Comparison of ENCODE assay signal across 26 cellular contexts in genomic region chr21:38249879-38250278, GRCh38. TPM values are rescaled to one million over a fixed set of nuclear protein-coding genes. Genes with fewer than 3 reads are reported as not detected.
"Had no signal": no experiment of that assay in that cellular context is flagged by ENCODE, and none has a peak within 500 bp of the region (broad histone marks: within the 10 kb centered on the region; RNA-seq: fewer than 3 reads in every experiment).

No MANE protein-coding gene starts in this region.

- DNase-seq: activated B cell treated with CpG ODN at 0.5 μM for 24 hours; activated CD4-positive, alpha-beta T cell treated with anti-CD3 and anti-CD28 coated beads for 1 hour; activated CD4-positive, alpha-beta T cell treated with anti-CD3 and anti-CD28 coated beads, Interleukin-2, amount 10 ng/mL, durations not matched to agents 24 days and 14 days; activated CD4-positive, alpha-beta T cell treated with anti-CD3 and anti-CD28 coated beads, Interleukin-2, amount 50 U/mL, for 48 hours; activated CD8-positive, alpha-beta memory T cell treated with anti-CD3 and anti-CD28 coated beads, Interleukin-2, amount 10 ng/mL, durations not matched to agents 7 days and 5 days; activated effector memory CD4-positive, alpha-beta T cell treated with Interleukin-2 at 50 U/mL for 16 hours; activated naive CD4-positive, alpha-beta T cell; activated T-cell treated with anti-CD3 and anti-CD28 coated beads, Interleukin-2, amount 50 U/mL, for 24 hours; amniotic stem cell; brain microvascular endothelial cell; Kasumi-1; KBM-7; NCI-H1048; NCI-H146; NCI-H187 treated with DMSO at 0.1 percent for 48 hours; NCI-H2081 treated with DMSO at 0.1 percent for 48 hours; NCI-H446; NCI-H524; Peyer's patch; Right ventricle myocardium superior had no signal

- H3K36me3 ChIP-seq: brain microvascular endothelial cell, Peyer's patch, SJSA1 had no signal

- H3K9me3 ChIP-seq: Peyer's patch, SJSA1 had no signal

- H3K27me3 ChIP-seq: brain microvascular endothelial cell, Peyer's patch, SJSA1 had no signal

- H3K27me3 Mint-ChIP-seq: activated B cell treated with CpG ODN at 0.5 μM for 24 hours; activated naive CD4-positive, alpha-beta T cell treated with anti-CD3 and anti-CD28 coated beads, Interleukin-2, amount 50 U/mL, for 24 hours had no signal

- H3K36me3 Mint-ChIP-seq: activated naive CD4-positive, alpha-beta T cell treated with anti-CD3 and anti-CD28 coated beads, Interleukin-2, amount 50 U/mL, for 24 hours had no signal

- H3K27ac ChIP-seq: brain microvascular endothelial cell, Peyer's patch, RWPE1, SJSA1 had no signal

- H3K4me3 Mint-ChIP-seq: activated B cell treated with CpG ODN at 0.5 μM for 24 hours; activated CD4-positive, alpha-beta T cell treated with anti-CD3 and anti-CD28 coated beads, Interleukin-2, amount 10 ng/mL, durations not matched to agents 24 days and 14 days; activated CD8-positive, alpha-beta memory T cell treated with anti-CD3 and anti-CD28 coated beads, Interleukin-2, amount 10 ng/mL, durations not matched to agents 7 days and 5 days; activated naive CD4-positive, alpha-beta T cell treated with anti-CD3 and anti-CD28 coated beads, Interleukin-2, amount 50 U/mL, for 24 hours; activated T-cell treated with anti-CD3 and anti-CD28 coated beads, Interleukin-2, amount 50 U/mL, for 24 hours; activated T-helper 1 cell treated with anti-CD3 and anti-CD28 coated beads, Interleukin-12 subunit alpha, Interleukin-12 subunit beta, Interleukin-2, Interleukin-4 antibody, amounts not matched to agents 30 ng/mL and 10 ng/mL and 1 ng/mL, durations not matched to agents 14 hours and 24 hours and 36 hours; T-helper 1 cell treated with Interleukin-12 subunit alpha and Interleukin-12 subunit beta and Interleukin-4 antibody, amounts not matched to agents 30 μg/mL and 1 μg/mL, for 36 hours had no signal

- H3K4me1 ChIP-seq: Peyer's patch had no signal

- H3K27ac Mint-ChIP-seq: activated B cell treated with CpG ODN at 0.5 μM for 24 hours; activated CD4-positive, alpha-beta T cell treated with anti-CD3 and anti-CD28 coated beads, Interleukin-2, amount 10 ng/mL, durations not matched to agents 24 days and 14 days; activated CD8-positive, alpha-beta memory T cell treated with anti-CD3 and anti-CD28 coated beads, Interleukin-2, amount 10 ng/mL, durations not matched to agents 7 days and 5 days; activated naive CD4-positive, alpha-beta T cell treated with anti-CD3 and anti-CD28 coated beads, Interleukin-2, amount 50 U/mL, for 24 hours; activated T-cell treated with anti-CD3 and anti-CD28 coated beads, Interleukin-2, amount 50 U/mL, for 24 hours; T-helper 1 cell treated with Interleukin-12 subunit alpha and Interleukin-12 subunit beta and Interleukin-4 antibody, amounts not matched to agents 30 μg/mL and 1 μg/mL, for 36 hours had no signal

- H3K4me1 Mint-ChIP-seq: activated B cell treated with CpG ODN at 0.5 μM for 24 hours had no signal

- H3K4me3 ChIP-seq: Peyer's patch, SJSA1 had no signal

- ATAC-seq: activated CD8-positive, alpha-beta memory T cell treated with anti-CD3 and anti-CD28 coated beads, Interleukin-2, amount 10 ng/mL, durations not matched to agents 7 days and 5 days; SK-N-SH treated with all-trans-retinoic acid at 6 μM for 48 hours had no signal

RNA-seq across cellular contexts. Expression of gene KCNJ15, which starts 6.9 kb away (rescaled TPM):
- total RNA-seq: activated B cell treated with CpG ODN at 0.5 μM for 24 hours; activated CD8-positive, alpha-beta memory T cell treated with anti-CD3 and anti-CD28 coated beads, Interleukin-2, amount 10 ng/mL, durations not matched to agents 7 days and 5 days had no signal
